In the genomic region with DNA sequence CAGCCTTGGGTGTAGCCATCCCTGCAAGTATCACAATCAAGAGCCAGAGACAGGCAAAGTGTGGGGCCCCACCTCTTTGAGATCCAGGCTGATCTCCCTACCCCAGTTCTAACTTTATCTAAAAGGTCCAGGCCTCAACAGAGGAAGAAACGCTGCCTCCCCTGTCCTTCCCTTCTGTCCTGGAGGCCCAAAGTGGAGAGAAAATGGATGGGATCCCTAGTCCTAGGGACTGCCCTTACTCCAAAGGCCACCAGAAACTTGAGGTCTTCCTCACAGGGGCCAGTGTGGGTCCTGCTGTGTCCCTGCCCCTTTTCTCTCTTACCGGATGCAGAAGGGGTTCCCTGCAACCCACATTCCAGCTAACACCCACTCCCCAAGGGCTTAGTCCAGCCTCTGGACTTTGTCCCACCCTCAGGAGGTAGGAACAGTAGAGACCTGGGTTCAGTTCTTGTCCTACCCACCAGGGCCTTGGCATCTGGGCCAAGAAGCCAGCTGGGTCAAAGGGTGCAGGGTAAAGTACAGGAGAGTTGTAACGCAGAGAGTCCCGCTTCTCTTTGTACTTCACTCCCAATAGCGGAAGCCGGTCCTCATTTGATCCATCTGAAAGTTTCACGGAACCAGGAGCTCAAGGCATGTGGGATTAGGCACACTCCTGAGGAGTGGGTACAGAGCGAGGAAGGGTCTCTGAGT, we compare ENCODE assay signal across 8 cellular contexts. TPM values are rescaled to one million over a fixed set of nuclear protein-coding genes. Genes with fewer than 3 reads are reported as not detected.
A peak's percentile ranks its signal among the peaks of the same experiment; 100 is the strongest.
DNase-seq lines count a peak whose midpoint lies in the region; ATAC-seq and TF ChIP-seq lines count a peak whose summit lies in the region.

No MANE protein-coding gene starts in this region.

- no peaks in the 10 kb centered on the region for H3K9me3 ChIP-seq in fibroblast of lung (ENCODE audit: control insufficient read depth, insufficient read depth, low read depth, low read length)

- no peak for TF ChIP-seq CTCF in GM12865 (IDR thresholded peaks at IDR 0.05; ENCODE audit: insufficient read depth, low read depth, low read length, missing control alignments)
- no peak for TF ChIP-seq CTCF in RWPE1 (conservative IDR thresholded peaks at IDR 0.05; ENCODE audit: low read depth)
- TF ChIP-seq CTCF in fibroblast of lung (conservative IDR thresholded peaks at IDR 0.05 in 1 of 2, IDR thresholded peaks at IDR 0.05 in 1 of 2; ENCODE audit: low read depth in 1 of 2, low read length in 2 of 2) = no peak

- H3K36me3 ChIP-seq in fibroblast of lung (ENCODE audit: control insufficient read depth, insufficient read depth, low read length) = peaks cover 7% of the 10 kb centered on the region
- H3K36me3 ChIP-seq in rectal smooth muscle tissue (ENCODE audit: control insufficient read depth, insufficient read depth, low read length) = peaks cover 4% of the 10 kb centered on the region

- POLR2A ChIA-PET in RWPE1 (lab: Yijun Ruan, JAX; ENCODE audit: low non-redundant PET) (interaction anchor here (0.5 kb wide), 1 partner anchor 11 kb away, joined by 3 read pairs; no protein-coding TSS in a partner anchor), HEK293T (lab: Yijun Ruan, JAX) (interaction anchor here (1.0 to 4.5 kb wide), 4 partner anchors 8 to 21 kb away, joined by 4 to 80 read pairs (median 33); a partner anchor contains a TSS)

- H3K9ac ChIP-seq in fibroblast of lung (ENCODE audit: insufficient read depth, low read length) (peak overlapping the region; percentile 89), rectal smooth muscle tissue (ENCODE audit: low read length) (peak overlapping the region; percentile 50)

- no peak overlapping the region for H2AFZ ChIP-seq in fibroblast of lung (ENCODE audit: low read length)

- CTCF ChIA-PET in RWPE1 (lab: Yijun Ruan, JAX) = interaction anchor here (1.6 kb wide), 1 partner anchor 24 kb away, joined by 5 read pairs; no protein-coding TSS in a partner anchor
- CTCF ChIA-PET in HEK293T (lab: Yijun Ruan, JAX) = no interaction called here

- H3K4me1 ChIP-seq in fibroblast of lung (ENCODE audit: control insufficient read depth, extremely low read depth, insufficient read depth, low read length) = peaks cover 38% of the 10 kb centered on the region
- peaks cover 51% of the 10 kb centered on the region for H3K4me1 ChIP-seq in rectal smooth muscle tissue (ENCODE audit: control insufficient read depth, insufficient read depth, low read length)

- no peaks in the 10 kb centered on the region for H4K20me1 ChIP-seq in fibroblast of lung (ENCODE audit: control insufficient read depth, extremely low read depth, insufficient read depth, low read length)

- H3K4me2 ChIP-seq in fibroblast of lung (ENCODE audit: extremely low read depth, insufficient read depth, low read length) = peak overlapping the region; percentile 84

- ATAC-seq in HG02623 (IDR thresholded peaks at IDR 0.05; ENCODE audit: unreplicated experiment) (no peak), HG03342 (IDR thresholded peaks at IDR 0.05; ENCODE audit: unreplicated experiment) (no peak), GM18858 (IDR thresholded peaks at IDR 0.05; ENCODE audit: unreplicated experiment) (no peak)

- H3K27me3 ChIP-seq in fibroblast of lung (ENCODE audit: control insufficient read depth, insufficient read depth, low read length) (no peaks in the 10 kb centered on the region), rectal smooth muscle tissue (ENCODE audit: control insufficient read depth, insufficient read depth, low read length) (no peaks in the 10 kb centered on the region)

- H3K27ac ChIP-seq in RWPE1 (peak overlapping the region; percentile 99), fibroblast of lung (ENCODE audit: insufficient read depth, low read length) (peak overlapping the region; percentile 100), rectal smooth muscle tissue (ENCODE audit: low read depth, low read length) (peak overlapping the region; percentile 97)

- H3K4me3 ChIP-seq in GM12865 (ENCODE audit: low read depth, low read length) (peak overlapping the region; percentile 97), fibroblast of lung (replicated peaks in 1 of 4; ENCODE audit: control extremely low read depth in 1 of 4, insufficient read depth in 1 of 4, low read depth in 3 of 4, low read length in 4 of 4) (peak overlapping the region; percentile 83 to 95 (median 90)), rectal smooth muscle tissue (ENCODE audit: low read length) (peak overlapping the region; percentile 69)

- DNase-seq in GM12865 (ENCODE audit: low read depth) = no peak
- no peak for DNase-seq in RWPE1 (ENCODE audit: low spot score)
- no peak for DNase-seq in fibroblast of lung (ENCODE audit: low read depth in 2 of 2)
- no peak for DNase-seq in HEK293T (ENCODE audit: extremely low spot score)

- H3K79me2 ChIP-seq in fibroblast of lung (ENCODE audit: control insufficient read depth, insufficient read depth, low read length) = peaks cover 73% of the 10 kb centered on the region

TF ChIP-seq in HEK293T, 16 proteins besides CTCF, POLR2A, EP300 and RAD21:
- no peak for TF ChIP-seq NFRKB (IDR thresholded peaks at IDR 0.05)

RNA-seq across cellular contexts. Expression of a gene that starts 1.9 kb away (rescaled TPM):
- total RNA-seq in fibroblast of lung = 108 and 138 TPM in 2 replicates
- 99.1 and 126 TPM in 2 replicates for polyA plus RNA-seq in fibroblast of lung
- polyA plus RNA-seq in fibroblast of lung (2012) = 169 and 241 TPM in 2 replicates
- 156 and 196 TPM in 2 replicates for polyA minus RNA-seq in fibroblast of lung (ENCODE audit: low replicate concordance)

RNA-seq across cellular contexts. Expression of a gene that starts 8.7 kb away (rescaled TPM):
- total RNA-seq in fibroblast of lung = 39.8 and 58.8 TPM in 2 replicates
- polyA plus RNA-seq in fibroblast of lung = 67.2 and 108 TPM in 2 replicates
- polyA plus RNA-seq in fibroblast of lung (2012) = 84.6 and 128 TPM in 2 replicates
- 49.8 and 84.4 TPM in 2 replicates for polyA minus RNA-seq in fibroblast of lung (ENCODE audit: low replicate concordance)

RNA-seq across cellular contexts. Expression of a gene that starts 17.8 kb away (rescaled TPM):
- total RNA-seq in fibroblast of lung = 10.5 and 13.2 TPM in 2 replicates
- 52.0 and 75.8 TPM in 2 replicates for polyA plus RNA-seq in fibroblast of lung
- polyA plus RNA-seq in fibroblast of lung (2012) = 41.9 and 48.7 TPM in 2 replicates
- polyA minus RNA-seq in fibroblast of lung (ENCODE audit: low replicate concordance) = 98.8 and 140 TPM in 2 replicates

RNA-seq across cellular contexts. Expression of a gene that starts 21.0 kb away (rescaled TPM):
- total RNA-seq in fibroblast of lung = 5.4 and 5.8 TPM in 2 replicates
- 23.6 and 29.9 TPM in 2 replicates for polyA plus RNA-seq in fibroblast of lung
- 17.3 and 18.9 TPM in 2 replicates for polyA plus RNA-seq in fibroblast of lung (2012)
- 64.3 and 80.6 TPM in 2 replicates for polyA minus RNA-seq in fibroblast of lung (ENCODE audit: low replicate concordance)

RNA-seq across cellular contexts. Expression of a gene that starts 21.3 kb away (rescaled TPM):
- total RNA-seq in fibroblast of lung = 12.6 and 17.3 TPM in 2 replicates
- polyA plus RNA-seq in fibroblast of lung = 5.5 and 6.4 TPM in 2 replicates
- 8.4 and 10.4 TPM in 2 replicates for polyA plus RNA-seq in fibroblast of lung (2012)
- 13.9 and 23.2 TPM in 2 replicates for polyA minus RNA-seq in fibroblast of lung (ENCODE audit: low replicate concordance)
